22 cellular contexts compared by ENCODE assay signal in genomic region chr16:1779234-1779701, GRCh38. TPM values are rescaled to one million over a fixed set of nuclear protein-coding genes. Genes with fewer than 3 reads are reported as not detected.
DNase-seq lines count a peak whose midpoint lies in the region; FAIRE-seq and TF ChIP-seq lines count a peak whose summit lies in the region.
"Had no signal": no experiment of that assay in that cellular context is flagged by ENCODE, and none has a peak within 500 bp of the region (broad histone marks: within the 10 kb centered on the region; RNA-seq: fewer than 3 reads in every experiment).

No MANE protein-coding gene starts in this region.

- no peak overlapping the region for H3K4me2 ChIP-seq in H1 (ENCODE audit: insufficient read depth in 1 of 2, low read depth in 2 of 2, low read length in 2 of 2)

- TF ChIP-seq EP300 in H1 (IDR thresholded peaks at IDR 0.05; ENCODE audit: borderline replicate concordance in 1 of 2, low read depth in 2 of 2, low read length in 2 of 2), result no peak
- no peak for TF ChIP-seq EP300 in tibial nerve (IDR thresholded peaks at IDR 0.05)

- H3K27me3 ChIP-seq in H1 (replicated peaks in 1 of 4; ENCODE audit: control insufficient read depth in 3 of 4, extremely low read depth in 1 of 4, insufficient read depth in 3 of 4, low read length in 3 of 4) (no peaks in the 10 kb centered on the region), spleen (replicated peaks in 1 of 7) (no peaks in the 10 kb centered on the region), tibial nerve (no peaks in the 10 kb centered on the region), HAP-1 (ENCODE audit: low read depth) (no peaks in the 10 kb centered on the region)

- no peaks in the 10 kb centered on the region for H3K9me3 ChIP-seq in H1 (ENCODE audit: insufficient read depth in 2 of 2, low read depth in 1 of 2, low read length in 1 of 2)
- H3K9me3 ChIP-seq in spleen, result no peaks in the 10 kb centered on the region
- H3K9me3 ChIP-seq in tibial nerve, result no peaks in the 10 kb centered on the region
- no peaks in the 10 kb centered on the region for H3K9me3 ChIP-seq in HAP-1
- H3K9me3 ChIP-seq: prostate gland had no signal

- H4K5ac ChIP-seq in H1 (ENCODE audit: insufficient read length, low read depth, low read length), result no peak overlapping the region

- no peaks in the 10 kb centered on the region for H3K27me3 Mint-ChIP-seq in activated naive CD4-positive, alpha-beta T cell treated with anti-CD3 and anti-CD28 coated beads, Interleukin-2, amount 10 ng/mL, durations not matched to agents 7 days and 5 days
- H3K27me3 Mint-ChIP-seq in HFFc6 (ENCODE audit: insufficient read depth), result peaks cover 28% of the 10 kb centered on the region
- H3K27me3 Mint-ChIP-seq: CD4-positive, alpha-beta memory T cell; memory B cell; naive thymus-derived CD8-positive, alpha-beta T cell had no signal

- in situ Hi-C loops in HAP-1 (cut with MboI; ENCODE audit: low sequenced_read_pairs), result no loop called here

- no peaks in the 10 kb centered on the region for H3K36me3 Mint-ChIP-seq in activated naive CD4-positive, alpha-beta T cell treated with anti-CD3 and anti-CD28 coated beads, Interleukin-2, amount 10 ng/mL, durations not matched to agents 7 days and 5 days
- H3K36me3 Mint-ChIP-seq in HFFc6 (ENCODE audit: low read depth), result no peaks in the 10 kb centered on the region

- H3K36me3 ChIP-seq in H1 (ENCODE audit: control insufficient read depth in 2 of 4, insufficient read depth in 4 of 4, low read length in 3 of 4) (peaks cover 0 to 23% (median 9%) of the 10 kb centered on the region in 4 experiments; a peak in 5 of 8 replicates), spleen (peaks cover 0 to 65% (median 36%) of the 10 kb centered on the region in 6 donors), tibial nerve (peaks cover 0 to 64% (median 0%) of the 10 kb centered on the region in 3 donors), HAP-1 (replicated peaks) (peaks cover 23% of the 10 kb centered on the region)

- TF ChIP-seq CTCF in HFFc6 (IDR thresholded peaks at IDR 0.05) (no peak), H1 (IDR thresholded peaks at IDR 0.05; ENCODE audit: control extremely low read depth in 1 of 3, insufficient read depth in 1 of 3, low read depth in 1 of 3, low read length in 3 of 3) (no peak), spleen (IDR thresholded peaks at IDR 0.05 in 8 of 11, conservative IDR thresholded peaks at IDR 0.05 in 3 of 11) (no peak), tibial nerve (IDR thresholded peaks at IDR 0.05) (no peak)

- no peak overlapping the region for H3K27ac ChIP-seq in H1 (ENCODE audit: low read depth, low read length)
- H3K27ac ChIP-seq in spleen, result no peak overlapping the region
- no peak overlapping the region for H3K27ac ChIP-seq in tibial nerve
- H3K27ac ChIP-seq: prostate gland had no signal

- POLR2A ChIA-PET in H1 (lab: Charles Lee; ENCODE audit: partially characterized antibody), result interaction anchor here (0.8 to 12.0 kb wide), 8 partner anchors 9 to 431 kb away, joined by 3 to 246 read pairs (median 5); partner anchors contain the start of genes EME2, IGFALS, MRPS34 and NME3

- no peak overlapping the region for H4K8ac ChIP-seq in H1 (ENCODE audit: extremely low read depth, insufficient read depth, low read length)

- H2BK20ac ChIP-seq in H1 (ENCODE audit: low read length), result no peak overlapping the region

- no peak overlapping the region for H2BK120ac ChIP-seq in H1 (replicated peaks; ENCODE audit: low read depth, low read length)

- no peak overlapping the region for H3K14ac ChIP-seq in H1 (ENCODE audit: insufficient read length)

- H2BK12ac ChIP-seq in H1 (ENCODE audit: low read depth, low read length), result no peak overlapping the region

- H3K23me2 ChIP-seq in H1 (ENCODE audit: low read depth, low read length), result peaks cover 3% of the 10 kb centered on the region; the same call in 1 of the 2 replicates

- peaks cover 0 to 16% of the 10 kb centered on the region in 2 experiments; a peak in 2 of 4 replicates for H3K79me2 ChIP-seq in H1 (ENCODE audit: control insufficient read depth in 1 of 2, insufficient read depth in 2 of 2, low read length in 2 of 2)

- no peak overlapping the region for H2AK5ac ChIP-seq in H1 (ENCODE audit: low read depth, low read length)

- CTCF ChIA-PET in activated naive CD4-positive, alpha-beta T cell treated with anti-CD3 and anti-CD28 coated beads, Interleukin-2, amount 10 ng/mL, durations not matched to agents 7 days and 5 days (lab: Charles Lee), result interaction anchor here (0.5 kb wide), 1 partner anchor 1264 kb away, joined by 3 read pairs; no protein-coding TSS in a partner anchor
- CTCF ChIA-PET in H1 (lab: Charles Lee; ENCODE audit: partially characterized antibody), result interaction anchor here (0.8 to 1.2 kb wide), 2 partner anchors 44 to 83 kb away, joined by 3 read pairs; no protein-coding TSS in a partner anchor

- H3K79me1 ChIP-seq in H1 (ENCODE audit: low read depth, low read length), result peaks cover 12% of the 10 kb centered on the region

- H2BK15ac ChIP-seq in H1 (ENCODE audit: low read length), result no peak overlapping the region

- H3K9me3 Mint-ChIP-seq in activated naive CD4-positive, alpha-beta T cell treated with anti-CD3 and anti-CD28 coated beads, Interleukin-2, amount 10 ng/mL, durations not matched to agents 7 days and 5 days, result no peaks in the 10 kb centered on the region
- H3K9me3 Mint-ChIP-seq in HFFc6, result no peaks in the 10 kb centered on the region
- H3K9me3 Mint-ChIP-seq: activated T-helper 2 cell treated with anti-CD3 and anti-CD28 coated beads, Interferon-gamma antibody, Interleukin-2, Interleukin-4, amounts not matched to agents 10 μg/mL and 5 μg/mL and 100 μg/mL, durations not matched to agents 14 hours and 24 hours and 36 hours; memory B cell; naive thymus-derived CD8-positive, alpha-beta T cell had no signal

- intact Hi-C loops in spleen (cut with DNase I; ENCODE audit: low total_unique reads), result no loop called here

- H2AFZ ChIP-seq in H1 (ENCODE audit: low read length), result no peak overlapping the region

- peak overlapping the region; percentile 15 for H3K4me3 Mint-ChIP-seq in activated naive CD4-positive, alpha-beta T cell treated with anti-CD3 and anti-CD28 coated beads, Interleukin-2, amount 10 ng/mL, durations not matched to agents 7 days and 5 days
- H3K4me3 Mint-ChIP-seq in HFFc6, result no peak overlapping the region
- H3K4me3 Mint-ChIP-seq: memory B cell had no signal

- no peak for TF ChIP-seq RAD21 in H1 (IDR thresholded peaks at IDR 0.05 in 1 of 2, conservative IDR thresholded peaks at IDR 0.05 in 1 of 2; ENCODE audit: low read depth in 2 of 2, low read length in 2 of 2)

- H3K4me1 ChIP-seq in H1 (replicated peaks in 1 of 4; ENCODE audit: control insufficient read depth in 3 of 4, insufficient read depth in 4 of 4, low read length in 3 of 4) (peaks cover 0 to 7% (median 4%) of the 10 kb centered on the region in 4 experiments; a peak in 5 of 7 replicates), spleen (peaks cover 29 to 88% (median 45%) of the 10 kb centered on the region in 6 donors), tibial nerve (peaks cover 0 to 58% (median 24%) of the 10 kb centered on the region in 4 donors), HAP-1 (peaks cover 2% of the 10 kb centered on the region; the same call in 1 of the 2 replicates)

- no peak for FAIRE-seq in H1 (lab: Jason Lieb, UNC)
- FAIRE-seq: islet of Langerhans had no signal

- no peak overlapping the region for H2BK5ac ChIP-seq in H1 (ENCODE audit: low read depth, low read length)

- no peak overlapping the region for H3K4ac ChIP-seq in H1 (replicated peaks; ENCODE audit: insufficient read length, low read depth, low read length)

- H4K20me1 ChIP-seq in H1 (replicated peaks in 1 of 2; ENCODE audit: control insufficient read depth in 1 of 2, insufficient read depth in 2 of 2, low read length in 2 of 2), result peaks cover 3 to 34% of the 10 kb centered on the region in 2 experiments

- H3K27ac Mint-ChIP-seq in activated naive CD4-positive, alpha-beta T cell treated with anti-CD3 and anti-CD28 coated beads, Interleukin-2, amount 10 ng/mL, durations not matched to agents 7 days and 5 days, result no peak overlapping the region
- H3K27ac Mint-ChIP-seq in HFFc6, result peak overlapping the region; percentile 53
- H3K27ac Mint-ChIP-seq: activated T-helper 2 cell treated with anti-CD3 and anti-CD28 coated beads, Interferon-gamma antibody, Interleukin-2, Interleukin-4, amounts not matched to agents 10 μg/mL and 5 μg/mL and 100 μg/mL, durations not matched to agents 14 hours and 24 hours and 36 hours; memory B cell had no signal

- no peak; a peak in 1 of 3 replicates for TF ChIP-seq POLR2A in H1 (IDR thresholded peaks at IDR 0.05; ENCODE audit: control extremely low read depth in 1 of 2, low read depth in 2 of 2, low read length in 2 of 2)
- no peak for TF ChIP-seq POLR2A in spleen (IDR thresholded peaks at IDR 0.05)
- no peak for TF ChIP-seq POLR2A in tibial nerve (IDR thresholded peaks at IDR 0.05)

- H3K4me1 Mint-ChIP-seq in activated naive CD4-positive, alpha-beta T cell treated with anti-CD3 and anti-CD28 coated beads, Interleukin-2, amount 10 ng/mL, durations not matched to agents 7 days and 5 days, result peaks cover 33% of the 10 kb centered on the region
- peaks cover 23% of the 10 kb centered on the region for H3K4me1 Mint-ChIP-seq in HFFc6 (ENCODE audit: low read depth)

- H3K4me3 ChIP-seq in H1 (ENCODE audit: extremely low read depth in 1 of 4, insufficient read depth in 2 of 4, low read depth in 3 of 4, low read length in 4 of 4), result no peak overlapping the region
- H3K4me3 ChIP-seq in spleen, result no peak overlapping the region
- no peak overlapping the region for H3K4me3 ChIP-seq in tibial nerve
- H3K4me3 ChIP-seq in HAP-1, result no peak overlapping the region
- H3K4me3 ChIP-seq: prostate gland had no signal

- H4K91ac ChIP-seq in H1 (replicated peaks; ENCODE audit: insufficient read length, low read length), result no peak overlapping the region

- H3K18ac ChIP-seq in H1 (ENCODE audit: extremely low read depth, low read length), result no peak overlapping the region

- no peak overlapping the region for H3K23ac ChIP-seq in H1 (ENCODE audit: insufficient read length)

- no peak for DNase-seq in activated naive CD4-positive, alpha-beta T cell treated with anti-CD3 and anti-CD28 coated beads, Interleukin-2, amount 10 ng/mL, durations not matched to agents 7 days and 5 days
- no peak for DNase-seq in activated naive CD4-positive, alpha-beta T cell treated with anti-CD3 and anti-CD28 coated beads, Interleukin-2, amount 50 U/mL, for 16 hours
- no peak for DNase-seq in HFFc6
- no peak for DNase-seq in H1 (ENCODE audit: low read depth in 1 of 2, low spot score in 2 of 2)
- peak; percentile 71 for DNase-seq in spleen
- no peak for DNase-seq in tibial nerve (ENCODE audit: low spot score in 2 of 2)
- DNase-seq in HAP-1 (ENCODE audit: low spot score in 2 of 2), result no peak
- no peak for DNase-seq in H4 (ENCODE audit: low spot score)
- DNase-seq: aorta; cerebellar nuclear complex; DMS79; MM.1S; naive thymus-derived CD8-positive, alpha-beta T cell; NCI-H187 treated with DMSO at 0.1 percent for 48 hours; NCI-H446; SHP77 treated with DMSO at 0.1 percent for 48 hours; stimulated activated CD8-positive, alpha-beta memory T cell treated with anti-CD3 and anti-CD28 coated beads, Interleukin-4, amount 100 ng/mL, for 48 hours had no signal

- no peak overlapping the region for H3K56ac ChIP-seq in H1 (replicated peaks; ENCODE audit: insufficient read length, low read depth, low read length)

- 90% methylated on average over 8 of the region's 8 CpGs; no CpG with 5 or more reads in 1 of the 2 experiments for WGBS in H1 (ENCODE audit: extremely low coverage in 1 of 2, insufficient coverage in 1 of 2, insufficient read length in 1 of 2, insufficient replicate concordance in 2 of 2, low coverage in 1 of 2, low lambda C conversion rate in 2 of 2, missing lambda C conversion rate in 1 of 2), 2 experiments
- 85 to 92% (median 88%) methylated on average over 5 to 8 of the region's 8 CpGs for WGBS in spleen, 5 donors
- WGBS in tibial nerve, 2 donors, result 74 to 77% methylated on average over 6 to 8 of the region's 8 CpGs

- H3K9ac ChIP-seq in H1 (replicated peaks in 1 of 4; ENCODE audit: extremely low read depth in 1 of 4, low read depth in 3 of 4, low read length in 3 of 4), result no peak overlapping the region

RNA-seq across cellular contexts. Expression of gene SPSB3, which starts 3.1 kb away (rescaled TPM):
- total RNA-seq in HFFc6 (2021; fragmentation: NEBNext Ultra II Directional; extraction: Animal tissue kit (Norgen Biotek cat#: 25700)), result 10 to 100 TPM; 12.3 to 15.8 (median 13.9) TPM
- 22.5 and 25.3 TPM in 2 replicates for total RNA-seq in H1 (2021; fragmentation: NEBNext Ultra II Directional; extraction: Animal tissue kit (Norgen Biotek cat#: 25700))
- 37.8 and 60.1 TPM in 2 replicates for polyA plus RNA-seq in H1 (2011; rRNA removed)
- polyA plus RNA-seq in H1 (2011; cell fraction: cytosol; rRNA removed), result 45.6 TPM
- polyA plus RNA-seq in H1 (2011; cell fraction: nucleus; rRNA removed), result 113 TPM
- 24.3 to 39.4 TPM (median 30.0 TPM) in 4 replicates for polyA plus RNA-seq in H1 (2012, experiment 1 of 2)
- polyA plus RNA-seq in H1 (2012, experiment 2 of 2), result 20.6 TPM
- polyA plus RNA-seq in H1 (2013, experiment 1 of 2), result 19.3 TPM
- 16.6 TPM for polyA plus RNA-seq in H1 (2013, experiment 2 of 2)
- 9.8 and 10.4 TPM in 2 replicates for polyA minus RNA-seq in H1 (2011; rRNA and poly(A)+ RNA removed)
- 12.6 TPM for polyA minus RNA-seq in H1 (2011; cell fraction: cytosol; rRNA and poly(A)+ RNA removed)
- 24.4 TPM for polyA minus RNA-seq in H1 (2011; cell fraction: nucleus; rRNA and poly(A)+ RNA removed)
- total RNA-seq in spleen, result 100 to 1,000 TPM in 2 of 7 donors, 10 to 100 TPM in 5; 41.4 to 114 (median 65.3) TPM
- 100 to 1,000 TPM; 111 to 266 (median 204) TPM for polyA plus RNA-seq in spleen
- total RNA-seq in tibial nerve, result 100 to 1,000 TPM in 3 of 4 donors, 10 to 100 TPM in 1; 90.7 to 122 (median 112) TPM
- 20.1 and 23.9 TPM in 2 replicates for total RNA-seq in H4 (2014; rRNA removed; shearing (Covaris generic))

RNA-seq across cellular contexts. Expression of gene NUBP2, which starts 3.5 kb away (rescaled TPM):
- 10 to 100 TPM; 41.5 to 53.8 (median 43.5) TPM for total RNA-seq in HFFc6 (2021; fragmentation: NEBNext Ultra II Directional; extraction: Animal tissue kit (Norgen Biotek cat#: 25700))
- total RNA-seq in H1 (2021; fragmentation: NEBNext Ultra II Directional; extraction: Animal tissue kit (Norgen Biotek cat#: 25700)), result 68.0 and 70.3 TPM in 2 replicates
- 96.9 and 130 TPM in 2 replicates for polyA plus RNA-seq in H1 (2011; rRNA removed)
- 101 TPM for polyA plus RNA-seq in H1 (2011; cell fraction: cytosol; rRNA removed)
- polyA plus RNA-seq in H1 (2011; cell fraction: nucleus; rRNA removed), result 141 TPM
- polyA plus RNA-seq in H1 (2012, experiment 1 of 2), result 44.7 to 70.3 TPM (median 69.2 TPM) in 4 replicates
- polyA plus RNA-seq in H1 (2012, experiment 2 of 2), result 80.2 TPM
- 65.6 TPM for polyA plus RNA-seq in H1 (2013, experiment 1 of 2)
- 61.2 TPM for polyA plus RNA-seq in H1 (2013, experiment 2 of 2)
- polyA minus RNA-seq in H1 (2011; rRNA and poly(A)+ RNA removed), result 13.2 and 13.3 TPM in 2 replicates
- polyA minus RNA-seq in H1 (2011; cell fraction: cytosol; rRNA and poly(A)+ RNA removed), result 37.4 TPM
- 42.5 TPM for polyA minus RNA-seq in H1 (2011; cell fraction: nucleus; rRNA and poly(A)+ RNA removed)
- 100 to 1,000 TPM in 1 of 7 donors, 10 to 100 TPM in 6; 37.5 to 103 (median 44.6) TPM for total RNA-seq in spleen
- 10 to 100 TPM; 61.9 to 84.3 (median 79.3) TPM for polyA plus RNA-seq in spleen
- 10 to 100 TPM; 73.5 to 93.9 (median 87.4) TPM for total RNA-seq in tibial nerve
- 38.9 and 112 TPM in 2 replicates for total RNA-seq in H4 (2014; rRNA removed; shearing (Covaris generic))

RNA-seq across cellular contexts. Expression of gene MRPS34, which starts 6.3 kb away (rescaled TPM):
- 100 to 1,000 TPM; 122 to 161 (median 132) TPM for total RNA-seq in HFFc6 (2021; fragmentation: NEBNext Ultra II Directional; extraction: Animal tissue kit (Norgen Biotek cat#: 25700))
- total RNA-seq in H1 (2021; fragmentation: NEBNext Ultra II Directional; extraction: Animal tissue kit (Norgen Biotek cat#: 25700)), result 252 and 267 TPM in 2 replicates
- polyA plus RNA-seq in H1 (2011; rRNA removed) (168 and 250 TPM in 2 replicates), spleen (100 to 1,000 TPM; 133 to 157 (median 134) TPM)
- 256 TPM for polyA plus RNA-seq in H1 (2011; cell fraction: cytosol; rRNA removed)
- polyA plus RNA-seq in H1 (2011; cell fraction: nucleus; rRNA removed), result 198 TPM
- 193 to 245 TPM (median 224 TPM) in 4 replicates for polyA plus RNA-seq in H1 (2012, experiment 1 of 2)
- 253 TPM for polyA plus RNA-seq in H1 (2012, experiment 2 of 2)
- 216 TPM for polyA plus RNA-seq in H1 (2013, experiment 1 of 2)
- polyA plus RNA-seq in H1 (2013, experiment 2 of 2), result 235 TPM
- 35.3 and 37.0 TPM in 2 replicates for polyA minus RNA-seq in H1 (2011; rRNA and poly(A)+ RNA removed)
- 103 TPM for polyA minus RNA-seq in H1 (2011; cell fraction: cytosol; rRNA and poly(A)+ RNA removed)
- polyA minus RNA-seq in H1 (2011; cell fraction: nucleus; rRNA and poly(A)+ RNA removed), result 46.1 TPM
- total RNA-seq in spleen (10 to 100 TPM; 49.9 to 66.8 (median 62.3) TPM), tibial nerve (100 to 1,000 TPM in 1 of 4 donors, 10 to 100 TPM in 3; 58.1 to 121 (median 81.0) TPM)
- total RNA-seq in H4 (2014; rRNA removed; shearing (Covaris generic)), result 114 and 125 TPM in 2 replicates

RNA-seq across cellular contexts. Expression of gene EME2, which starts 6.7 kb away (rescaled TPM):
- total RNA-seq in HFFc6 (2021; fragmentation: NEBNext Ultra II Directional; extraction: Animal tissue kit (Norgen Biotek cat#: 25700)), result 10 to 100 TPM; 11.4 to 16.1 (median 12.3) TPM
- total RNA-seq in H1 (2021; fragmentation: NEBNext Ultra II Directional; extraction: Animal tissue kit (Norgen Biotek cat#: 25700)), result 19.3 and 19.7 TPM in 2 replicates
- polyA plus RNA-seq in H1 (2011; rRNA removed) (13.1 and 17.0 TPM in 2 replicates), spleen (10 to 100 TPM in 2 of 3 donors, 1 to 10 TPM in 1; 5.1 to 22.4 (median 13.8) TPM)
- 17.4 TPM for polyA plus RNA-seq in H1 (2011; cell fraction: cytosol; rRNA removed)
- 144 TPM for polyA plus RNA-seq in H1 (2011; cell fraction: nucleus; rRNA removed)
- 15.4 to 20.9 TPM (median 18.8 TPM) in 4 replicates for polyA plus RNA-seq in H1 (2012, experiment 1 of 2)
- 10.1 TPM for polyA plus RNA-seq in H1 (2012, experiment 2 of 2)
- 6.1 TPM for polyA plus RNA-seq in H1 (2013, experiment 1 of 2)
- polyA plus RNA-seq in H1 (2013, experiment 2 of 2), result 4.8 TPM
- polyA minus RNA-seq in H1 (2011; rRNA and poly(A)+ RNA removed), result 4.4 and 4.6 TPM in 2 replicates
- polyA minus RNA-seq in H1 (2011; cell fraction: cytosol; rRNA and poly(A)+ RNA removed), result 8.2 TPM
- polyA minus RNA-seq in H1 (2011; cell fraction: nucleus; rRNA and poly(A)+ RNA removed), result 33.1 TPM
- total RNA-seq in spleen (10 to 100 TPM; 17.8 to 41.3 (median 28.8) TPM), tibial nerve (10 to 100 TPM; 13.2 to 41.4 (median 17.7) TPM)
- total RNA-seq in H4 (2014; rRNA removed; shearing (Covaris generic)), result 0.90 and 1.2 TPM in 2 replicates

RNA-seq across cellular contexts. Expression of gene NME3, which starts 7.9 kb away (rescaled TPM):
- total RNA-seq in HFFc6 (2021; fragmentation: NEBNext Ultra II Directional; extraction: Animal tissue kit (Norgen Biotek cat#: 25700)), result 10 to 100 TPM; 28.2 to 61.0 (median 31.3) TPM
- total RNA-seq in H1 (2021; fragmentation: NEBNext Ultra II Directional; extraction: Animal tissue kit (Norgen Biotek cat#: 25700)), result 70.9 and 72.5 TPM in 2 replicates
- polyA plus RNA-seq in H1 (2011; rRNA removed) (163 and 214 TPM in 2 replicates), spleen (100 to 1,000 TPM; 152 to 283 (median 256) TPM)
- 121 TPM for polyA plus RNA-seq in H1 (2011; cell fraction: cytosol; rRNA removed)
- 208 TPM for polyA plus RNA-seq in H1 (2011; cell fraction: nucleus; rRNA removed)
- polyA plus RNA-seq in H1 (2012, experiment 1 of 2), result 38.1 to 86.9 TPM (median 80.9 TPM) in 4 replicates
- 93.0 TPM for polyA plus RNA-seq in H1 (2012, experiment 2 of 2)
- 73.8 TPM for polyA plus RNA-seq in H1 (2013, experiment 1 of 2)
- 79.6 TPM for polyA plus RNA-seq in H1 (2013, experiment 2 of 2)
- polyA minus RNA-seq in H1 (2011; rRNA and poly(A)+ RNA removed), result 4.7 and 7.5 TPM in 2 replicates
- 31.9 TPM for polyA minus RNA-seq in H1 (2011; cell fraction: cytosol; rRNA and poly(A)+ RNA removed)
- 46.7 TPM for polyA minus RNA-seq in H1 (2011; cell fraction: nucleus; rRNA and poly(A)+ RNA removed)
- total RNA-seq in spleen (10 to 100 TPM; 51.0 to 82.9 (median 68.4) TPM), tibial nerve (100 to 1,000 TPM; 113 to 198 (median 128) TPM)
- 0.50 TPM in 1 of 2 replicates, not detected in the other for total RNA-seq in H4 (2014; rRNA removed; shearing (Covaris generic))
